Comparison of ENCODE assay signal across 2 cellular contexts in genomic region chr20:33647603-33648395, GRCh38.
TF ChIP-seq lines count a peak whose summit lies in the region.

No MANE protein-coding gene starts in this region.

TF ChIP-seq in IMR-90, 13 proteins besides CTCF, POLR2A, EP300 and RAD21:
- TF ChIP-seq NFE2L2 (IDR thresholded peaks at IDR 0.05; ENCODE audit: low read depth, low read length) (no peak), ELK1 (IDR thresholded peaks at IDR 0.05; ENCODE audit: borderline replicate concordance, low read depth, low read length) (no peak), RCOR1 (IDR thresholded peaks at IDR 0.05; ENCODE audit: insufficient replicate concordance, low read length) (no peak), SMC3 (IDR thresholded peaks at IDR 0.05; ENCODE audit: low read depth, low read length) (no peak), MXI1 (IDR thresholded peaks at IDR 0.05; ENCODE audit: borderline replicate concordance, low read depth, low read length) (no peak), USF2 (IDR thresholded peaks at IDR 0.05; ENCODE audit: low read depth, low read length) (0 out of 2 replicates have a peak, but pooled peaks have one; percentile 3), CHD1 (IDR thresholded peaks at IDR 0.05; ENCODE audit: low read depth, low read length) (no peak), MAFK (IDR thresholded peaks at IDR 0.05; ENCODE audit: low read depth, low read length) (no peak)

TF ChIP-seq in WTC11, 78 proteins besides CTCF, POLR2A, EP300 and RAD21:
- no peak for TF ChIP-seq SMAD4 (CRISPR knock-in tag; IDR thresholded peaks at IDR 0.05)
- no peak for TF ChIP-seq ZNF671 (CRISPR knock-in tag; IDR thresholded peaks at IDR 0.05)
- no peak for TF ChIP-seq HMGA2 (CRISPR knock-in tag; IDR thresholded peaks at IDR 0.05)
- no peak for TF ChIP-seq HMGXB4 (CRISPR knock-in tag; IDR thresholded peaks at IDR 0.05)
- no peak for TF ChIP-seq ZNF396 (CRISPR knock-in tag; IDR thresholded peaks at IDR 0.05; ENCODE audit: borderline replicate concordance)
- no peak for TF ChIP-seq ATF1 (CRISPR knock-in tag; IDR thresholded peaks at IDR 0.05)
- no peak for TF ChIP-seq CDX4 (CRISPR knock-in tag; IDR thresholded peaks at IDR 0.05; ENCODE audit: borderline replicate concordance)
- no peak for TF ChIP-seq ATF2 (CRISPR knock-in tag; IDR thresholded peaks at IDR 0.05; ENCODE audit: borderline replicate concordance, low read depth)
- no peak for TF ChIP-seq IRF1 (CRISPR knock-in tag; IDR thresholded peaks at IDR 0.05)
- TF ChIP-seq E2F4 (CRISPR knock-in tag; IDR thresholded peaks at IDR 0.05; ENCODE audit: borderline replicate concordance, low read depth) = no peak
- no peak for TF ChIP-seq NR1H2 (CRISPR knock-in tag; IDR thresholded peaks at IDR 0.05)
- TF ChIP-seq ETV6 (CRISPR knock-in tag; IDR thresholded peaks at IDR 0.05) = no peak
- TF ChIP-seq CREM (CRISPR knock-in tag; IDR thresholded peaks at IDR 0.05) = no peak
- no peak for TF ChIP-seq ZNF219 (CRISPR knock-in tag; IDR thresholded peaks at IDR 0.05; ENCODE audit: borderline replicate concordance)
- no peak for TF ChIP-seq FOXP4 (CRISPR knock-in tag; IDR thresholded peaks at IDR 0.05)
- TF ChIP-seq ZBTB21 (CRISPR knock-in tag; IDR thresholded peaks at IDR 0.05; ENCODE audit: borderline replicate concordance) = no peak
- TF ChIP-seq MLX (CRISPR knock-in tag; IDR thresholded peaks at IDR 0.05) = no peak
- TF ChIP-seq ELF4 (CRISPR knock-in tag; IDR thresholded peaks at IDR 0.05; ENCODE audit: low read depth) = no peak
- TF ChIP-seq SOX15 (CRISPR knock-in tag; IDR thresholded peaks at IDR 0.05) = no peak
- no peak for TF ChIP-seq CBFB (CRISPR knock-in tag; IDR thresholded peaks at IDR 0.05; ENCODE audit: low read depth)
